In genomic region chr9:4689687-4690104, GRCh38 we compare ENCODE assay signal across 9 cellular contexts. TPM values are rescaled to one million over a fixed set of nuclear protein-coding genes. Genes with fewer than 3 reads are reported as not detected.
A peak's percentile ranks its signal among the peaks of the same experiment; 100 is the strongest.
DNase-seq lines count a peak whose midpoint lies in the region; ATAC-seq and TF ChIP-seq lines count a peak whose summit lies in the region.
"Had no signal": no experiment of that assay in that cellular context is flagged by ENCODE, and none has a peak within 500 bp of the region (broad histone marks: within the 10 kb centered on the region; RNA-seq: fewer than 3 reads in every experiment).

No MANE protein-coding gene starts in this region.

- H3K27ac ChIP-seq in esophagus squamous epithelium = peak overlapping the region in 3 of 4 donors; percentile 5 to 47 (median 8)
- no peak overlapping the region for H3K27ac ChIP-seq in transverse colon
- H3K27ac ChIP-seq: neutrophil had no signal

- H3K4me3 ChIP-seq in GM12864 (ENCODE audit: low read depth, low read length) (peak overlapping the region; percentile 11; the same call in 1 of the 2 replicates), esophagus squamous epithelium (no peak overlapping the region), transverse colon (no peak overlapping the region)

- TF ChIP-seq POLR2A in esophagus squamous epithelium (IDR thresholded peaks at IDR 0.05) (no peak), transverse colon (IDR thresholded peaks at IDR 0.05) (no peak)

- no peaks in the 10 kb centered on the region for H3K27me3 ChIP-seq in esophagus squamous epithelium
- H3K27me3 ChIP-seq in transverse colon = no peaks in the 10 kb centered on the region
- H3K27me3 ChIP-seq: neutrophil had no signal

- TF ChIP-seq CTCF in GM12864 (IDR thresholded peaks at IDR 0.05; ENCODE audit: low read depth, low read length, missing control alignments) = no peak
- no peak for TF ChIP-seq CTCF in esophagus squamous epithelium (IDR thresholded peaks at IDR 0.05)
- no peak for TF ChIP-seq CTCF in transverse colon (IDR thresholded peaks at IDR 0.05)

- ATAC-seq in GM19468 (IDR thresholded peaks at IDR 0.05; ENCODE audit: extremely low read depth, unreplicated experiment) (peak; percentile 34), HG03354 (IDR thresholded peaks at IDR 0.05; ENCODE audit: poor library complexity, severe bottlenecking, unreplicated experiment) (peak; percentile 73)

- WGBS in esophagus squamous epithelium, 2 donors = 64 to 70% methylated on average over 1 of the region's 1 CpG
- WGBS in transverse colon (ENCODE audit: low coverage in 1 of 2), 2 donors = 69 to 90% methylated on average over 1 of the region's 1 CpG

- H3K4me1 ChIP-seq in esophagus squamous epithelium = peaks cover 0 to 53% (median 0%) of the 10 kb centered on the region in 3 donors
- H3K4me1 ChIP-seq in transverse colon = peaks cover 0 to 12% (median 0%) of the 10 kb centered on the region in 4 donors

- in situ Hi-C loops in transverse colon (cut with MboI; ENCODE audit: low pct_ligation_motif_present in 1 of 4, low pct_unique_long_range_greater_than_20kb in 1 of 4, low sequenced_read_pairs in 3 of 4) = loop anchor here in 1 of 4 donors (25.0 kb wide), 1 partner anchor 1323 kb away; the partner anchor contains the start of gene RANBP6

- no peaks in the 10 kb centered on the region for H3K9me3 ChIP-seq in esophagus squamous epithelium
- no peaks in the 10 kb centered on the region for H3K9me3 ChIP-seq in transverse colon
- H3K9me3 ChIP-seq: neutrophil had no signal

- peaks cover 0 to 92% (median 0%) of the 10 kb centered on the region in 3 donors for H3K36me3 ChIP-seq in esophagus squamous epithelium
- peaks cover 0 to 30% (median 2%) of the 10 kb centered on the region in 4 donors for H3K36me3 ChIP-seq in transverse colon

- intact Hi-C loops in esophagus squamous epithelium (cut with DNase I) = no loop called here
- intact Hi-C loops in transverse colon (cut with DNase I; ENCODE audit: low total_unique reads) = no loop called here

- peak; percentile 44 for DNase-seq in GM12864 (ENCODE audit: low read depth)
- no peak for DNase-seq in esophagus squamous epithelium (lab: John Stamatoyannopoulos, UW)
- DNase-seq in NCI-H2107 (lab: John Stamatoyannopoulos, UW) = no peak
- no peak for DNase-seq in hepatic stellate cell (ENCODE audit: low spot score)
- DNase-seq in transverse colon = no peak
- DNase-seq in NCI-H1436 treated with DMSO at 0.1 percent for 48 hours (lab: John Stamatoyannopoulos, UW) = no peak

- TF ChIP-seq EP300 in transverse colon (IDR thresholded peaks at IDR 0.05; ENCODE audit: low read depth) = no peak

RNA-seq across cellular contexts. Expression of gene CDC37L1, which starts 10.3 kb away (rescaled TPM):
- 10 to 100 TPM in 3 of 4 donors, 1 to 10 TPM in 1; 8.9 to 48.8 (median 19.3) TPM for total RNA-seq in esophagus squamous epithelium
- total RNA-seq in transverse colon = 10 to 100 TPM; 12.0 to 28.7 (median 20.0) TPM

RNA-seq across cellular contexts. Expression of gene SPATA6L, which starts 23.4 kb away (rescaled TPM):
- 1 to 10 TPM in 3 of 4 donors, under 1 TPM in 1; 0.91 to 3.0 (median 1.8) TPM for total RNA-seq in esophagus squamous epithelium
- total RNA-seq in transverse colon = 10 to 100 TPM in 1 of 4 donors, 1 to 10 TPM in 2, not detected in 1; 1.9 to 13.2 (median 5.5) TPM

RNA-seq across cellular contexts. Expression of gene PLPP6, which starts 27.6 kb away (rescaled TPM):
- total RNA-seq in esophagus squamous epithelium (1 to 10 TPM; 6.3 to 9.9 (median 7.7) TPM), transverse colon (10 to 100 TPM in 3 of 4 donors, 1 to 10 TPM in 1; 7.1 to 22.7 (median 16.3) TPM)

RNA-seq across cellular contexts. Expression of gene AK3, which starts 51.3 kb away (rescaled TPM):
- total RNA-seq in esophagus squamous epithelium (100 to 1,000 TPM in 1 of 4 donors, 10 to 100 TPM in 3; 47.8 to 104 (median 81.2) TPM), transverse colon (100 to 1,000 TPM in 2 of 4 donors, 10 to 100 TPM in 2; 25.9 to 121 (median 82.3) TPM)

Comparison
In these comparisons a context has a peak if more than half of its experiments do, and no peak if none do; other contexts are left out.
1. H3K27ac ChIP-seq: peak in esophagus squamous epithelium (3 of 4); none in transverse colon (0 of 4).